ENCODE assay signal across 10 cellular contexts in genomic region chr14:54435500-54435981, GRCh38. TPM values are rescaled to one million over a fixed set of nuclear protein-coding genes. Genes with fewer than 3 reads are reported as not detected.
DNase-seq lines count a peak whose midpoint lies in the region; ATAC-seq lines count a peak whose summit lies in the region.
"Had no signal": no experiment of that assay in that cellular context is flagged by ENCODE, and none has a peak within 500 bp of the region (broad histone marks: within the 10 kb centered on the region; RNA-seq: fewer than 3 reads in every experiment).

No MANE protein-coding gene starts in this region.

- peak; percentile 95 to 97 for ATAC-seq in activated CD4-positive, CD25-positive, alpha-beta regulatory T cell treated with anti-CD3 and anti-CD28 coated beads, Interleukin-2, amount 50 U/mL, for 24 hours
- ATAC-seq in HG03175 (IDR thresholded peaks at IDR 0.05; ENCODE audit: unreplicated experiment) (peak; percentile 74), left lobe of liver (no peak)
- ATAC-seq in activated CD8-positive, alpha-beta T cell treated with anti-CD3 and anti-CD28 coated beads, Interleukin-2, amount 10 ng/mL, durations not matched to agents 7 days and 5 days = peak; percentile 74
- peak; percentile 87 to 96 for ATAC-seq in natural killer cell treated with Interleukin-12 subunit alpha and Interleukin-12 subunit beta and Interleukin-15 and Interleukin-18, amount 100 ng/mL, for 72 hours

- POLR2A ChIA-PET in activated CD8-positive, alpha-beta T cell treated with anti-CD3 and anti-CD28 coated beads, Interleukin-2, amount 10 ng/mL, durations not matched to agents 7 days and 5 days (lab: Charles Lee) = interaction anchor here (1.1 kb wide), 1 partner anchor 1221 kb away, joined by 3 read pairs; no protein-coding TSS in a partner anchor

- peaks cover 58% of the 10 kb centered on the region for H3K36me3 Mint-ChIP-seq in activated CD8-positive, alpha-beta T cell treated with anti-CD3 and anti-CD28 coated beads, Interleukin-2, amount 10 ng/mL, durations not matched to agents 7 days and 5 days (ENCODE audit: low read depth)
- H3K36me3 Mint-ChIP-seq in natural killer cell treated with Interleukin-12 subunit alpha and Interleukin-12 subunit beta and Interleukin-15 and Interleukin-18, amount 100 ng/mL, for 72 hours = peaks cover 19% of the 10 kb centered on the region

- peaks cover 55% of the 10 kb centered on the region for H3K4me1 Mint-ChIP-seq in activated CD8-positive, alpha-beta T cell treated with anti-CD3 and anti-CD28 coated beads, Interleukin-2, amount 10 ng/mL, durations not matched to agents 7 days and 5 days (ENCODE audit: low read depth)
- H3K4me1 Mint-ChIP-seq in natural killer cell treated with Interleukin-12 subunit alpha and Interleukin-12 subunit beta and Interleukin-15 and Interleukin-18, amount 100 ng/mL, for 72 hours (ENCODE audit: low read depth in 2 of 2) = peaks cover 40 to 48% of the 10 kb centered on the region in 2 donors

- H3K27ac Mint-ChIP-seq in activated CD8-positive, alpha-beta T cell treated with anti-CD3 and anti-CD28 coated beads, Interleukin-2, amount 10 ng/mL, durations not matched to agents 7 days and 5 days = peak overlapping the region; percentile 17
- peak overlapping the region; percentile 85 to 89 for H3K27ac Mint-ChIP-seq in natural killer cell treated with Interleukin-12 subunit alpha and Interleukin-12 subunit beta and Interleukin-15 and Interleukin-18, amount 100 ng/mL, for 72 hours

- H3K9me3 Mint-ChIP-seq in activated CD8-positive, alpha-beta T cell treated with anti-CD3 and anti-CD28 coated beads, Interleukin-2, amount 10 ng/mL, durations not matched to agents 7 days and 5 days (ENCODE audit: insufficient read depth) = no peaks in the 10 kb centered on the region
- no peaks in the 10 kb centered on the region for H3K9me3 Mint-ChIP-seq in natural killer cell treated with Interleukin-12 subunit alpha and Interleukin-12 subunit beta and Interleukin-15 and Interleukin-18, amount 100 ng/mL, for 72 hours

- H3K27me3 Mint-ChIP-seq in activated CD8-positive, alpha-beta T cell treated with anti-CD3 and anti-CD28 coated beads, Interleukin-2, amount 10 ng/mL, durations not matched to agents 7 days and 5 days (ENCODE audit: low read depth) = no peaks in the 10 kb centered on the region
- H3K27me3 Mint-ChIP-seq in natural killer cell treated with Interleukin-12 subunit alpha and Interleukin-12 subunit beta and Interleukin-15 and Interleukin-18, amount 100 ng/mL, for 72 hours = no peaks in the 10 kb centered on the region

- CTCF ChIA-PET in activated CD8-positive, alpha-beta T cell treated with anti-CD3 and anti-CD28 coated beads, Interleukin-2, amount 10 ng/mL, durations not matched to agents 7 days and 5 days (lab: Charles Lee) = interaction anchor here (1.5 to 1.6 kb wide), 3 partner anchors 11 to 38 kb away, joined by 5 to 6 read pairs (median 5); no protein-coding TSS in a partner anchor

- H3K4me3 Mint-ChIP-seq in activated CD8-positive, alpha-beta T cell treated with anti-CD3 and anti-CD28 coated beads, Interleukin-2, amount 10 ng/mL, durations not matched to agents 7 days and 5 days = no peak overlapping the region
- peak overlapping the region; percentile 78 for H3K4me3 Mint-ChIP-seq in natural killer cell treated with Interleukin-12 subunit alpha and Interleukin-12 subunit beta and Interleukin-15 and Interleukin-18, amount 100 ng/mL, for 72 hours

- no peak for DNase-seq in activated CD4-positive, CD25-positive, alpha-beta regulatory T cell (lab: John Stamatoyannopoulos, UW)
- no peak for DNase-seq in activated CD8-positive, alpha-beta T cell treated with anti-CD3 and anti-CD28 coated beads, Interleukin-2, amount 10 ng/mL, durations not matched to agents 7 days and 5 days
- no peak for DNase-seq in natural killer cell treated with Interleukin-12 subunit alpha and Interleukin-12 subunit beta and Interleukin-15 and Interleukin-18, amount 100 ng/mL, for 72 hours (ENCODE audit: low spot score)
- DNase-seq in cerebellum (ENCODE audit: low spot score) (no peak), NK-92 (lab: John Stamatoyannopoulos, UW; ENCODE audit: unreplicated experiment) (no peak), left lobe of liver (ENCODE audit: low spot score) (no peak)
- DNase-seq: esophagus squamous epithelium, NCI-H2029 had no signal

RNA-seq across cellular contexts. Expression of gene CNIH1, which starts 5.6 kb away (rescaled TPM):
- 10 to 100 TPM; 60.5 to 65.1 TPM for total RNA-seq in activated CD8-positive, alpha-beta T cell treated with anti-CD3 and anti-CD28 coated beads, Interleukin-2, amount 10 ng/mL, durations not matched to agents 7 days and 5 days
- 10 to 100 TPM; 51.7 to 56.8 TPM for total RNA-seq in natural killer cell treated with Interleukin-12 subunit alpha and Interleukin-12 subunit beta and Interleukin-15 and Interleukin-18, amount 100 ng/mL, for 72 hours
- total RNA-seq in cerebellum = 40.2 TPM
- total RNA-seq in left lobe of liver = 89.4 TPM

RNA-seq across cellular contexts. Expression of gene CDKN3, which starts 38.7 kb away (rescaled TPM):
- total RNA-seq in activated CD8-positive, alpha-beta T cell treated with anti-CD3 and anti-CD28 coated beads, Interleukin-2, amount 10 ng/mL, durations not matched to agents 7 days and 5 days = 100 to 1,000 TPM; 116 to 123 TPM
- 10 to 100 TPM; 31.1 to 38.4 TPM for total RNA-seq in natural killer cell treated with Interleukin-12 subunit alpha and Interleukin-12 subunit beta and Interleukin-15 and Interleukin-18, amount 100 ng/mL, for 72 hours
- 11.3 TPM for total RNA-seq in cerebellum
- 0.58 TPM for total RNA-seq in left lobe of liver

RNA-seq across cellular contexts. Expression of gene GMFB, which starts 53.2 kb away (rescaled TPM):
- total RNA-seq in activated CD8-positive, alpha-beta T cell treated with anti-CD3 and anti-CD28 coated beads, Interleukin-2, amount 10 ng/mL, durations not matched to agents 7 days and 5 days = 10 to 100 TPM; 28.1 to 34.1 TPM
- 10 to 100 TPM; 29.7 to 43.9 TPM for total RNA-seq in natural killer cell treated with Interleukin-12 subunit alpha and Interleukin-12 subunit beta and Interleukin-15 and Interleukin-18, amount 100 ng/mL, for 72 hours
- 128 TPM for total RNA-seq in cerebellum
- total RNA-seq in left lobe of liver = 13.0 TPM
